ENCODE assay signal across 31 cellular contexts in the genomic region with DNA sequence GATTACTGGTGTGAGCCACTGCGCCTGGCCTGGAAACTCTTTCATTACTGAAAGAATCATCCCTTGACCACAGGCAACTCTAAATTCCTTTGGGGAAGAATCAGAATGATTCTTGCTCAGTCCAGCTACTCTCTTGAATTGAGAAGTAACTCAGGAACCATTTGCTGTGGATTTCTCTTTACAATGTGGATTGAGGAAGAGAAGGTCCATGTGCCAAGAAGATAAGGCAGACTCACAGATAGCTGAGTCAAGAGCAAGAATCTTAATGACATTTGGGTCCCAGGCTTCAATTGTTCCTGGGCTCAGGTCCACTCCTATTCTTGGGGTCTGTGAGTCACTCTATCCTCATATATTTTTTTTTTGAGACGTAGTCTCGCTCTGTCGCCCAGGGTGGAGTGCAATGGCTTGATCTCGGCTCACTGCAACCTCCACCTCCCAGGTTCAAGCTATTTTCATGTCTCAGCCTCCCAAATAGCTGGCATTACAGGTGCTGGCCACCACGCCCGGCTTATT. TPM values are rescaled to one million over a fixed set of nuclear protein-coding genes. Genes with fewer than 3 reads are reported as not detected.
"Had no signal": no experiment of that assay in that cellular context is flagged by ENCODE, and none has a peak within 500 bp of the region (broad histone marks: within the 10 kb centered on the region; RNA-seq: fewer than 3 reads in every experiment).

No MANE protein-coding gene starts in this region.

- FAIRE-seq: colon, TTC549 had no signal

- ATAC-seq: activated CD4-positive, alpha-beta T cell treated with anti-CD3 and anti-CD28 coated beads for 36 hours; activated CD8-positive, alpha-beta T cell treated with anti-CD3 and anti-CD28 coated beads, Interleukin-2, amount 10 ng/mL, durations not matched to agents 7 days and 5 days; activated T-cell treated with anti-CD3 and anti-CD28 coated beads, Interleukin-2, amount 50 U/mL, for 72 hours; activated T-helper 17 cell treated with anti-CD3 and anti-CD28 coated beads, Interleukin-2, amount 50 U/mL, for 72 hours; PC-3 had no signal

- DNase-seq: activated CD4-positive, alpha-beta T cell treated with anti-CD3 and anti-CD28 coated beads for 36 hours; activated CD4-positive, alpha-beta T cell treated with anti-CD3 and anti-CD28 coated beads, Interleukin-2, amount 10 ng/mL, durations not matched to agents 7 days and 5 days; activated CD4-positive, alpha-beta T cell treated with anti-CD3 and anti-CD28 coated beads, Interleukin-2, amount 50 U/mL, for 48 hours; activated CD8-positive, alpha-beta T cell treated with anti-CD3 and anti-CD28 coated beads, Interleukin-2, amount 10 ng/mL, durations not matched to agents 7 days and 5 days; activated effector memory CD4-positive, alpha-beta T cell treated with anti-CD3 and anti-CD28 coated beads, Interleukin-2, amount 50 U/mL, for 16 hours; activated naive CD4-positive, alpha-beta T cell; activated naive CD8-positive, alpha-beta T cell treated with anti-CD3 and anti-CD28 coated beads, Interleukin-2, amount 10 ng/mL, durations not matched to agents 7 days and 5 days; activated T-cell treated with anti-CD3 and anti-CD28 coated beads, Interleukin-2, amount 50 U/mL, for 72 hours; brain microvascular endothelial cell; central memory CD4-positive, alpha-beta T cell; Karpas-422; KBM-7; NCI-H1105; NCI-H1436; NCI-H1694; NCI-H2029; NCI-H510A; NCI-H526; NCI-H748 treated with DMSO at 0.1 percent for 48 hours; NK-92 treated with Interleukin-12 subunit alpha and Interleukin-12 subunit beta, amount 100 ng/mL, for 24 hours; PC-3; SHP77; SJCRH30; T1000 had no signal

- H3K9me3 Mint-ChIP-seq: activated naive CD4-positive, alpha-beta T cell treated with anti-CD3 and anti-CD28 coated beads, Interleukin-2, amount 50 U/mL, for 24 hours had no signal

- H3K4me3 ChIP-seq: SJCRH30, SK-N-MC had no signal

- H3K27ac Mint-ChIP-seq: activated CD4-positive, alpha-beta T cell treated with anti-CD3 and anti-CD28 coated beads for 36 hours; activated CD4-positive, alpha-beta T cell treated with anti-CD3 and anti-CD28 coated beads, Interleukin-2, amount 10 ng/mL, durations not matched to agents 7 days and 5 days; activated CD8-positive, alpha-beta T cell treated with anti-CD3 and anti-CD28 coated beads, Interleukin-2, amount 10 ng/mL, durations not matched to agents 7 days and 5 days; activated naive CD4-positive, alpha-beta T cell treated with anti-CD3 and anti-CD28 coated beads, Interleukin-2, amount 50 U/mL, for 24 hours; activated naive CD8-positive, alpha-beta T cell treated with anti-CD3 and anti-CD28 coated beads, Interleukin-2, amount 10 ng/mL, durations not matched to agents 7 days and 5 days; activated T-cell treated with anti-CD3 and anti-CD28 coated beads, Interleukin-2, amount 50 U/mL, for 72 hours; activated T-helper 17 cell treated with anti-CD3 and anti-CD28 coated beads, Interleukin-2, amount 50 U/mL, for 72 hours had no signal

- H3K27ac ChIP-seq: brain microvascular endothelial cell, SJCRH30, SK-N-MC had no signal

- H3K27me3 Mint-ChIP-seq: activated CD4-positive, alpha-beta T cell treated with anti-CD3 and anti-CD28 coated beads for 36 hours; activated naive CD4-positive, alpha-beta T cell treated with anti-CD3 and anti-CD28 coated beads, Interleukin-2, amount 50 U/mL, for 24 hours; activated T-helper 17 cell treated with anti-CD3 and anti-CD28 coated beads, Interleukin-2, amount 50 U/mL, for 72 hours had no signal

- H3K27me3 ChIP-seq: brain microvascular endothelial cell, SJCRH30 had no signal

- H3K4me1 Mint-ChIP-seq: activated CD4-positive, alpha-beta T cell treated with anti-CD3 and anti-CD28 coated beads for 36 hours; activated CD4-positive, alpha-beta T cell treated with anti-CD3 and anti-CD28 coated beads, Interleukin-2, amount 10 ng/mL, durations not matched to agents 7 days and 5 days; activated naive CD4-positive, alpha-beta T cell treated with anti-CD3 and anti-CD28 coated beads, Interleukin-2, amount 50 U/mL, for 24 hours; activated T-helper 17 cell treated with anti-CD3 and anti-CD28 coated beads, Interleukin-2, amount 50 U/mL, for 72 hours had no signal

- H3K4me3 Mint-ChIP-seq: activated CD4-positive, alpha-beta T cell treated with anti-CD3 and anti-CD28 coated beads for 36 hours; activated CD4-positive, alpha-beta T cell treated with anti-CD3 and anti-CD28 coated beads, Interleukin-2, amount 10 ng/mL, durations not matched to agents 7 days and 5 days; activated CD8-positive, alpha-beta T cell treated with anti-CD3 and anti-CD28 coated beads, Interleukin-2, amount 10 ng/mL, durations not matched to agents 7 days and 5 days; activated naive CD4-positive, alpha-beta T cell treated with anti-CD3 and anti-CD28 coated beads, Interleukin-2, amount 50 U/mL, for 24 hours; activated naive CD8-positive, alpha-beta T cell treated with anti-CD3 and anti-CD28 coated beads, Interleukin-2, amount 10 ng/mL, durations not matched to agents 7 days and 5 days; activated T-cell treated with anti-CD3 and anti-CD28 coated beads, Interleukin-2, amount 50 U/mL, for 72 hours; activated T-helper 17 cell treated with anti-CD3 and anti-CD28 coated beads, Interleukin-2, amount 50 U/mL, for 72 hours had no signal

- H3K9me3 ChIP-seq: SJCRH30 had no signal

RNA-seq across cellular contexts. Expression of a gene that starts 6.2 kb away (rescaled TPM):
- total RNA-seq: activated T-cell treated with anti-CD3 and anti-CD28 coated beads, Interleukin-2, amount 50 U/mL, for 72 hours; MCF 10A; T-helper 1 cell treated with Interleukin-12 subunit alpha and Interleukin-12 subunit beta and Interleukin-4 antibody, amounts not matched to agents 30 ng/mL and 1 ng/mL, for 36 hours had no signal
